ENCODE assay signal across 18 cellular contexts in genomic region chr1:67300561-67300960, GRCh38. TPM values are rescaled to one million over a fixed set of nuclear protein-coding genes. Genes with fewer than 3 reads are reported as not detected.
"Had no signal": no experiment of that assay in that cellular context is flagged by ENCODE, and none has a peak within 500 bp of the region (broad histone marks: within the 10 kb centered on the region; RNA-seq: fewer than 3 reads in every experiment).

No MANE protein-coding gene starts in this region.

- H3K4me3 ChIP-seq: ovary, sigmoid colon, thyroid gland had no signal

- H3K27ac ChIP-seq: epithelial cell of prostate, ovary, sigmoid colon, thyroid gland had no signal

- H3K36me3 ChIP-seq: ovary, sigmoid colon, thyroid gland had no signal

- H3K27me3 Mint-ChIP-seq: stimulated activated naive B cell treated with anti-CD40 and anti-IgM and Interleukin-4, amounts not matched to agents 10 μg/mL and 1 μg/mL and 100 μg/mL, for 72 hours had no signal

- H3K9me3 ChIP-seq: ovary, sigmoid colon, thyroid gland had no signal

- DNase-seq: activated CD4-positive, alpha-beta T cell treated with anti-CD3 and anti-CD28 coated beads, Interleukin-2, amount 50 U/mL, for 4 hours; activated CD4-positive, CD25-positive, alpha-beta regulatory T cell treated with anti-CD3 and anti-CD28 coated beads, Interleukin-2, amount 50 U/mL, for 72 hours; activated CD8-positive, alpha-beta memory T cell treated with anti-CD3 and anti-CD28 coated beads, Interleukin-2, amount 10 ng/mL, durations not matched to agents 7 days and 5 days; activated gamma-delta T cell; activated T-cell treated with anti-CD3 and anti-CD28 coated beads, Interleukin-2, amount 50 U/mL, for 24 hours; aorta; islet precursor cell; midbrain; ovary; sigmoid colon; stimulated activated naive B cell treated with anti-CD40 and anti-IgM and Interleukin-4, amounts not matched to agents 10 μg/mL and 1 μg/mL and 100 μg/mL, for 72 hours; T1000; thyroid gland had no signal

- H3K27ac Mint-ChIP-seq: activated CD8-positive, alpha-beta memory T cell treated with anti-CD3 and anti-CD28 coated beads, Interleukin-2, amount 10 ng/mL, durations not matched to agents 7 days and 5 days; activated naive CD8-positive, alpha-beta T cell; activated T-cell treated with anti-CD3 and anti-CD28 coated beads, Interleukin-2, amount 50 U/mL, for 24 hours; stimulated activated naive B cell treated with anti-CD40 and anti-IgM and Interleukin-4, amounts not matched to agents 10 μg/mL and 1 μg/mL and 100 μg/mL, for 72 hours had no signal

- H3K27me3 ChIP-seq: sigmoid colon, thyroid gland had no signal

- H3K36me3 Mint-ChIP-seq: activated naive CD8-positive, alpha-beta T cell; stimulated activated naive B cell treated with anti-CD40 and anti-IgM and Interleukin-4, amounts not matched to agents 10 μg/mL and 1 μg/mL and 100 μg/mL, for 72 hours had no signal

- H3K4me3 Mint-ChIP-seq: activated CD8-positive, alpha-beta memory T cell treated with anti-CD3 and anti-CD28 coated beads, Interleukin-2, amount 10 ng/mL, durations not matched to agents 7 days and 5 days; activated naive CD8-positive, alpha-beta T cell; activated T-cell treated with anti-CD3 and anti-CD28 coated beads, Interleukin-2, amount 50 U/mL, for 24 hours; stimulated activated naive B cell treated with anti-CD40 and anti-IgM and Interleukin-4, amounts not matched to agents 10 μg/mL and 1 μg/mL and 100 μg/mL, for 72 hours had no signal

- H3K9me3 Mint-ChIP-seq: activated T-cell treated with anti-CD3 and anti-CD28 coated beads, Interleukin-2, amount 50 U/mL, for 24 hours; stimulated activated naive B cell treated with anti-CD40 and anti-IgM and Interleukin-4, amounts not matched to agents 10 μg/mL and 1 μg/mL and 100 μg/mL, for 72 hours had no signal

- H3K4me1 ChIP-seq: sigmoid colon, thyroid gland had no signal

RNA-seq across cellular contexts. Expression of gene IL12RB2, which starts 7.1 kb away (rescaled TPM):
- total RNA-seq: dermis microvascular lymphatic vessel endothelial cell, lung microvascular endothelial cell, pulmonary artery endothelial cell had no signal
